ENCODE assay signal across 18 cellular contexts in genomic region chr12:67428431-67428830, GRCh38.
"Had no signal": no experiment of that assay in that cellular context is flagged by ENCODE, and none has a peak within 500 bp of the region (broad histone marks: within the 10 kb centered on the region; RNA-seq: fewer than 3 reads in every experiment).

No MANE protein-coding gene starts in this region.

- H3K27me3 ChIP-seq: spleen, testis had no signal

- H3K36me3 ChIP-seq: esophagus squamous epithelium, spleen had no signal

- FAIRE-seq: colon had no signal

- H3K9me3 ChIP-seq: esophagus squamous epithelium, psoas muscle, spleen, testis had no signal

- DNase-seq: activated CD4-positive, alpha-beta memory T cell treated with anti-CD3 and anti-CD28 coated beads, Interleukin-2, amount 10 ng/mL, durations not matched to agents 7 days and 5 days; activated CD4-positive, alpha-beta T cell treated with anti-CD3 and anti-CD28 coated beads for 4 hours; activated effector memory CD4-positive, alpha-beta T cell treated with anti-CD3 and anti-CD28 coated beads, Interleukin-2, amount 50 U/mL, for 16 hours; activated T-cell treated with anti-CD3 and anti-CD28 coated beads, Interleukin-2, amount 50 U/mL, for 4 hours; amniotic stem cell; caudate nucleus; effector CD4-positive, alpha-beta T cell; esophagus squamous epithelium; hypothalamus; nephron progenitor cell; occipital lobe; psoas muscle; spleen; stimulated activated CD4-positive, alpha-beta T cell treated with anti-CD3 and anti-CD28 coated beads, Interleukin-1b, Interleukin-23, amount 100 ng/mL, for 48 hours; stimulated activated naive CD8-positive, alpha-beta T cell treated with anti-CD3 and anti-CD28 coated beads, Interleukin-15, amount 100 ng/mL, for 72 hours; testis had no signal

- H3K4me3 ChIP-seq: esophagus squamous epithelium, psoas muscle, spleen, testis had no signal

- H3K27ac ChIP-seq: esophagus squamous epithelium, psoas muscle, spleen, testis had no signal

- ATAC-seq: activated T-cell treated with anti-CD3 and anti-CD28 coated beads, Interleukin-2, amount 50 U/mL, for 4 hours; psoas muscle; sciatic nerve; stimulated activated naive CD8-positive, alpha-beta T cell treated with anti-CD3 and anti-CD28 coated beads, Interleukin-15, amount 100 ng/mL, for 72 hours had no signal
